Comparison of ENCODE assay signal across 2 cellular contexts in the genomic region with DNA sequence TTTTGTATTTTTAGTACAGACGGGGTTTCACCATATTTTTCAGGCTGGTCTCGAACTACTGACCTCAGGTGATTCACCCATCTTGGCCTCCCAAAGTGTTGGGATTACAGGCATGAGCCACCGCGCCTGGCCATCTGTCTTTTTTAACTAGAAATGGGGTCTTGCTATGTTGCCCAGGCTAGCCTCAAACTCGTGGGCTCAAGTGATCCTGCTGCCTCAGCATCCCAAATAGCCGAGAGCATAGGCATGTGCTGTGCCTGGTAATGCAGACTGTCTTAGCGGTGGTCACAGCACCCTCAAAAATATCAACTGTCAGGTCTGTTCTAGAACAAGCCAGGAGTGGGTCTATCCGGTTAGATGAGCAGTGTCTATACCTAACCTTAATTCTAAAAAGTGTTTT.
TF ChIP-seq lines count a peak whose summit lies in the region.

No MANE protein-coding gene starts in this region.

TF ChIP-seq in HepG2, 621 proteins besides CTCF, POLR2A, EP300 and RAD21:
- TF ChIP-seq ZNF121 (CRISPR knock-in tag; IDR thresholded peaks at IDR 0.05) = 0 out of 2 replicates have a peak, but pooled peaks have one; percentile 48
- TF ChIP-seq, protein P1, sequence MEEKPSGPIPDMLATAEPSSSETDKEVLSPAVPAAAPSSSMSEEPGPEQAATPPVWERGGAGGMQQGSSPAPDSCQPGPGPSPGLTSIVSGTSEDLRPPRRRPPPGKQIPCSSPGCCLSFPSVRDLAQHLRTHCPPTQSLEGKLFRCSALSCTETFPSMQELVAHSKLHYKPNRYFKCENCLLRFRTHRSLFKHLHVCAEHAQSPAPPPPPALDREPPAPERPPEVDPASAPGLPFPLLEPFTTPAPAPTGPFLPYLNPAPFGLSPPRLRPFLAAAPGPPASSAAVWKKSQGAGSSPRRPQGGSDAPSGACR (CRISPR knock-in tag; IDR thresholded peaks at IDR 0.05) = no peak

TF ChIP-seq in WTC11, 78 proteins besides CTCF, POLR2A, EP300 and RAD21:
- TF ChIP-seq ZNF121 (CRISPR knock-in tag; IDR thresholded peaks at IDR 0.05) = peak; percentile 98
- no peak for TF ChIP-seq FOXJ3 (CRISPR knock-in tag; IDR thresholded peaks at IDR 0.05; ENCODE audit: borderline replicate concordance)
